In genomic region chr5:115842952-115843351, GRCh38 we compare ENCODE assay signal across 10 cellular contexts. TPM values are rescaled to one million over a fixed set of nuclear protein-coding genes. Genes with fewer than 3 reads are reported as not detected.
A peak's percentile ranks its signal among the peaks of the same experiment; 100 is the strongest.
DNase-seq lines count a peak whose midpoint lies in the region; ATAC-seq lines count a peak whose summit lies in the region.
"Had no signal": no experiment of that assay in that cellular context is flagged by ENCODE, and none has a peak within 500 bp of the region (broad histone marks: within the 10 kb centered on the region; RNA-seq: fewer than 3 reads in every experiment).

No MANE protein-coding gene starts in this region.

- peak overlapping the region; percentile 96 for H3K4me3 ChIP-seq in iPS-18a (ENCODE audit: low read length)
- peak overlapping the region; percentile 91 to 99 (median 96) for H3K4me3 ChIP-seq in subcutaneous abdominal adipose tissue (ENCODE audit: low read depth in 1 of 5, low read length in 5 of 5)

- no peak for ATAC-seq in activated CD4-positive, alpha-beta T cell treated with anti-CD3 and anti-CD28 coated beads for 36 hours

- H3K9ac ChIP-seq in iPS-18a (ENCODE audit: low read length), result peak overlapping the region; percentile 95
- H3K9ac ChIP-seq in subcutaneous abdominal adipose tissue (ENCODE audit: low read length in 5 of 5), result peak overlapping the region; percentile 74 to 91 (median 88)

- intact Hi-C loops in activated CD4-positive, alpha-beta T cell treated with anti-CD3 and anti-CD28 coated beads for 36 hours (cut with DNase I, micrococcal nuclease), result loop anchor here in 1 of 2 experiments (5.0 kb wide), 1 partner anchor 224 kb away; no protein-coding TSS in a partner anchor
- intact Hi-C loops in activated CD4-positive, alpha-beta memory T cell treated with anti-CD3 and anti-CD28 coated beads for 36 hours (cut with micrococcal nuclease), result loop anchor here (2.0 to 5.0 kb wide), 3 partner anchors 14 to 676 kb away; partner anchors contain the start of genes PGGT1B and TRIM36

- H3K4me1 Mint-ChIP-seq in activated CD4-positive, alpha-beta T cell treated with anti-CD3 and anti-CD28 coated beads for 36 hours, result peaks cover 43% of the 10 kb centered on the region
- H3K4me1 Mint-ChIP-seq in activated CD4-positive, alpha-beta memory T cell treated with anti-CD3 and anti-CD28 coated beads for 36 hours (ENCODE audit: low read depth), result peaks cover 44% of the 10 kb centered on the region

- H3K27ac Mint-ChIP-seq in activated CD4-positive, alpha-beta T cell treated with anti-CD3 and anti-CD28 coated beads for 36 hours, result peak overlapping the region; percentile 94
- H3K27ac Mint-ChIP-seq in activated CD4-positive, alpha-beta memory T cell treated with anti-CD3 and anti-CD28 coated beads for 36 hours, result peak overlapping the region; percentile 82

- POLR2A ChIA-PET in activated CD4-positive, alpha-beta T cell treated with anti-CD3 and anti-CD28 coated beads for 36 hours (lab: Charles Lee), result interaction anchor here (0.7 kb wide), 1 partner anchor 207 kb away, joined by 3 read pairs; no protein-coding TSS in a partner anchor
- POLR2A ChIA-PET in activated CD4-positive, alpha-beta memory T cell treated with anti-CD3 and anti-CD28 coated beads for 36 hours (lab: Charles Lee), result interaction anchor here (1.0 to 2.4 kb wide), 2 partner anchors 218 to 299 kb away, joined by 5 to 7 read pairs; partner anchors contain the start of gene FEM1C

- H3K27ac ChIP-seq in iPS-18a (ENCODE audit: low read length) (no peak overlapping the region), subcutaneous abdominal adipose tissue (ENCODE audit: low read depth, low read length) (peak overlapping the region; percentile 92)

- CTCF ChIA-PET in activated CD4-positive, alpha-beta T cell treated with anti-CD3 and anti-CD28 coated beads for 36 hours (lab: Charles Lee), result interaction anchor here (0.6 to 1.4 kb wide), 4 partner anchors 8 to 241 kb away, joined by 3 read pairs; no protein-coding TSS in a partner anchor
- CTCF ChIA-PET in activated CD4-positive, alpha-beta memory T cell treated with anti-CD3 and anti-CD28 coated beads for 36 hours (lab: Charles Lee), result interaction anchor here (0.8 to 1.7 kb wide), 6 partner anchors 120 to 299 kb away, joined by 3 to 6 read pairs (median 4); partner anchors contain the start of genes COMMD10 and LVRN

- H3K36me3 ChIP-seq in iPS-18a (ENCODE audit: control insufficient read depth, low read depth, low read length) (peaks cover under 1% of the 10 kb centered on the region), subcutaneous abdominal adipose tissue (ENCODE audit: control insufficient read depth in 5 of 5, insufficient read depth in 5 of 5, low read length in 5 of 5) (no peaks in the 10 kb centered on the region)

- peaks cover 7% of the 10 kb centered on the region for H3K4me1 ChIP-seq in iPS-18a (ENCODE audit: control insufficient read depth, low read depth, low read length)
- peaks cover 3 to 59% (median 56%) of the 10 kb centered on the region in 5 donors for H3K4me1 ChIP-seq in subcutaneous abdominal adipose tissue (ENCODE audit: control insufficient read depth in 5 of 5, insufficient read depth in 5 of 5, low read length in 5 of 5)

- peaks cover 5% of the 10 kb centered on the region for H3K36me3 Mint-ChIP-seq in activated CD4-positive, alpha-beta T cell treated with anti-CD3 and anti-CD28 coated beads for 36 hours (ENCODE audit: low read depth)
- H3K36me3 Mint-ChIP-seq in activated CD4-positive, alpha-beta memory T cell treated with anti-CD3 and anti-CD28 coated beads for 36 hours, result peaks cover 5% of the 10 kb centered on the region

- no peaks in the 10 kb centered on the region for H3K9me3 ChIP-seq in iPS-18a (ENCODE audit: control insufficient read depth, low read depth, low read length)
- H3K9me3 ChIP-seq in subcutaneous abdominal adipose tissue (ENCODE audit: control insufficient read depth in 5 of 5, low read length in 5 of 5), result no peaks in the 10 kb centered on the region

- H3K9me3 Mint-ChIP-seq in activated CD4-positive, alpha-beta T cell treated with anti-CD3 and anti-CD28 coated beads for 36 hours (ENCODE audit: low read depth), result no peaks in the 10 kb centered on the region
- H3K9me3 Mint-ChIP-seq in activated CD4-positive, alpha-beta memory T cell treated with anti-CD3 and anti-CD28 coated beads for 36 hours, result no peaks in the 10 kb centered on the region

- no peak for DNase-seq in activated CD4-positive, alpha-beta T cell treated with anti-CD3 and anti-CD28 coated beads for 36 hours
- DNase-seq in activated CD4-positive, alpha-beta T cell treated with anti-CD3 and anti-CD28 coated beads for 4 hours, result no peak
- no peak for DNase-seq in activated CD4-positive, alpha-beta memory T cell treated with anti-CD3 and anti-CD28 coated beads for 36 hours
- no peak for DNase-seq in AG20443 (ENCODE audit: low spot score)
- no peak for DNase-seq in foreskin melanocyte
- no peak for DNase-seq in SKM-1 (lab: John Stamatoyannopoulos, UW; ENCODE audit: unreplicated experiment)

- no peaks in the 10 kb centered on the region for H3K27me3 Mint-ChIP-seq in activated CD4-positive, alpha-beta T cell treated with anti-CD3 and anti-CD28 coated beads for 36 hours
- H3K27me3 Mint-ChIP-seq in activated CD4-positive, alpha-beta memory T cell treated with anti-CD3 and anti-CD28 coated beads for 36 hours, result no peaks in the 10 kb centered on the region

- peak overlapping the region; percentile 93 for H3K4me3 Mint-ChIP-seq in activated CD4-positive, alpha-beta T cell treated with anti-CD3 and anti-CD28 coated beads for 36 hours
- peak overlapping the region; percentile 95 for H3K4me3 Mint-ChIP-seq in activated CD4-positive, alpha-beta memory T cell treated with anti-CD3 and anti-CD28 coated beads for 36 hours

- H3K27me3 ChIP-seq in iPS-18a (ENCODE audit: control insufficient read depth, insufficient read depth, low read length), result peaks cover 13% of the 10 kb centered on the region
- H3K27me3 ChIP-seq in subcutaneous abdominal adipose tissue (ENCODE audit: control insufficient read depth in 5 of 5, insufficient read depth in 4 of 5, low read length in 5 of 5), result no peaks in the 10 kb centered on the region

RNA-seq across cellular contexts. Expression of gene AP3S1, which starts 1.2 kb away (rescaled TPM):
- total RNA-seq in activated CD4-positive, alpha-beta T cell treated with anti-CD3 and anti-CD28 coated beads for 36 hours, result 10 to 100 TPM; 84.5 to 91.6 TPM
- total RNA-seq in activated CD4-positive, alpha-beta memory T cell treated with anti-CD3 and anti-CD28 coated beads for 36 hours, result 10 to 100 TPM; 85.7 to 87.6 TPM

RNA-seq across cellular contexts. Expression of gene ATG12, which starts 1.6 kb away (rescaled TPM):
- 10 to 100 TPM; 44.8 to 45.0 TPM for total RNA-seq in activated CD4-positive, alpha-beta T cell treated with anti-CD3 and anti-CD28 coated beads for 36 hours
- 10 to 100 TPM; 40.6 to 41.9 TPM for total RNA-seq in activated CD4-positive, alpha-beta memory T cell treated with anti-CD3 and anti-CD28 coated beads for 36 hours

RNA-seq across cellular contexts. Expression of gene CDO1, which starts 26.5 kb away (rescaled TPM):
- under 1 TPM; 0.16 to 0.55 TPM for total RNA-seq in activated CD4-positive, alpha-beta T cell treated with anti-CD3 and anti-CD28 coated beads for 36 hours
- total RNA-seq in activated CD4-positive, alpha-beta memory T cell treated with anti-CD3 and anti-CD28 coated beads for 36 hours, result under 1 TPM; 0.31 to 0.34 TPM
- total RNA-seq: lung microvascular endothelial cell, NCI-H460 had no signal
